26 cellular contexts compared by ENCODE assay signal in the genomic region with DNA sequence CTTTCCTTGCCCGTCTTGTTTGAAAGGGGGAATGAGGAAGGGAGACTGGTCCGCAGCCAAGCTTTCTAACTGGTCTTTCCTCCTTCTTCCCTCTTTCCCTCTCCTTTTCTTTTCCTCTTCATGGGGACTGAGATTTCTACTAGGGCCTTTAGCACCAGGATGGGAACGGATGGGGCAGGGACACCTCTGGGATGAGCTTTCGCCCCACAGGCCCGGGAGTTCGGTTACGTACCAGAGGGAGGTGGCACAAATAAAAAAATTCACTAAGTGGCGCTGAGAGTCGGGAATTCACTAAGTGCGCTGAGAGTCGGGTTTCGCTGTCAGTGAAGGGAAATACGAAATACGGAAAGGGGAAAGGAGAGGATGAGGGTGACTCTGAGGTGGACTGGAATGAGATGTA. TPM values are rescaled to one million over a fixed set of nuclear protein-coding genes. Genes with fewer than 3 reads are reported as not detected.
"Had no signal": no experiment of that assay in that cellular context is flagged by ENCODE, and none has a peak within 500 bp of the region (broad histone marks: within the 10 kb centered on the region; RNA-seq: fewer than 3 reads in every experiment).

No MANE protein-coding gene starts in this region.

- H3K9me3 ChIP-seq: left ventricle myocardium inferior, mucosa of descending colon, ovary, spleen, uterus had no signal

- DNase-seq: hippocampal formation; kidney; left ventricle myocardium inferior; mesendoderm; midbrain; mucosa of descending colon; naive thymus-derived CD4-positive, alpha-beta T cell; ovary; right cardiac atrium; small intestine; spleen; stimulated activated CD4-positive, alpha-beta T cell treated with anti-CD3 and anti-CD28 coated beads, Interleukin-4, amount 100 ng/mL, for 4 hours; stimulated activated CD8-positive, alpha-beta memory T cell treated with anti-CD3 and anti-CD28 coated beads, Interleukin-4, amount 100 ng/mL, for 48 hours; stimulated activated naive CD4-positive, alpha-beta T cell treated with Interleukin-2 at 50 U/mL for 16 hours; stimulated activated naive CD8-positive, alpha-beta T cell treated with anti-CD3 and anti-CD28 coated beads, Interleukin-15, amount 100 ng/mL, for 72 hours; substantia nigra; uterus had no signal

- H3K9me3 Mint-ChIP-seq: natural killer cell treated with Interleukin-12 subunit alpha and Interleukin-12 subunit beta and Interleukin-15 and Interleukin-18, amount 100 ng/mL, for 72 hours; stimulated activated naive CD8-positive, alpha-beta T cell treated with anti-CD3 and anti-CD28 coated beads, Interleukin-15, amount 100 ng/mL, for 72 hours; type B pancreatic cell had no signal

- H3K27ac ChIP-seq: left ventricle myocardium inferior, ovary, spleen, tibial nerve, uterus had no signal

- H3K36me3 ChIP-seq: left ventricle myocardium inferior, ovary, tibial nerve, uterus had no signal

- H3K36me3 Mint-ChIP-seq: naive thymus-derived CD4-positive, alpha-beta T cell; natural killer cell treated with Interleukin-12 subunit alpha and Interleukin-12 subunit beta and Interleukin-15 and Interleukin-18, amount 100 ng/mL, for 72 hours; stimulated activated memory B cell treated with anti-CD40 and anti-IgM and Interleukin-4, amounts not matched to agents 10 μg/mL and 1 μg/mL and 100 μg/mL, for 72 hours had no signal

- H3K27ac Mint-ChIP-seq: naive thymus-derived CD4-positive, alpha-beta T cell; natural killer cell treated with Interleukin-12 subunit alpha and Interleukin-12 subunit beta and Interleukin-15 and Interleukin-18, amount 100 ng/mL, for 72 hours; progenitor cell of endocrine pancreas; stimulated activated memory B cell treated with anti-CD40 and anti-IgM and Interleukin-4, amounts not matched to agents 10 μg/mL and 1 μg/mL and 100 μg/mL, for 72 hours; stimulated activated naive CD8-positive, alpha-beta T cell treated with anti-CD3 and anti-CD28 coated beads, Interleukin-15, amount 100 ng/mL, for 72 hours; type B pancreatic cell had no signal

- H3K4me3 ChIP-seq: left ventricle myocardium inferior, lung, mucosa of descending colon, ovary, spleen, tibial nerve, uterus had no signal

- ATAC-seq: mucosa of descending colon; naive thymus-derived CD4-positive, alpha-beta T cell; natural killer cell treated with Interleukin-12 subunit alpha and Interleukin-12 subunit beta and Interleukin-15 and Interleukin-18, amount 100 ng/mL, for 72 hours; right cardiac atrium; sciatic nerve; stimulated activated memory B cell treated with anti-CD40 and anti-IgM and Interleukin-4, amounts not matched to agents 10 μg/mL and 1 μg/mL and 100 μg/mL, for 72 hours; stimulated activated naive CD8-positive, alpha-beta T cell treated with anti-CD3 and anti-CD28 coated beads, Interleukin-15, amount 100 ng/mL, for 72 hours had no signal

- H3K4me3 Mint-ChIP-seq: naive thymus-derived CD4-positive, alpha-beta T cell; natural killer cell treated with Interleukin-12 subunit alpha and Interleukin-12 subunit beta and Interleukin-15 and Interleukin-18, amount 100 ng/mL, for 72 hours; stimulated activated memory B cell treated with anti-CD40 and anti-IgM and Interleukin-4, amounts not matched to agents 10 μg/mL and 1 μg/mL and 100 μg/mL, for 72 hours; stimulated activated naive CD8-positive, alpha-beta T cell treated with anti-CD3 and anti-CD28 coated beads, Interleukin-15, amount 100 ng/mL, for 72 hours; type B pancreatic cell had no signal

- H3K27me3 ChIP-seq: ovary had no signal

- H3K4me1 Mint-ChIP-seq: stimulated activated memory B cell treated with anti-CD40 and anti-IgM and Interleukin-4, amounts not matched to agents 10 μg/mL and 1 μg/mL and 100 μg/mL, for 72 hours; stimulated activated naive CD8-positive, alpha-beta T cell treated with anti-CD3 and anti-CD28 coated beads, Interleukin-15, amount 100 ng/mL, for 72 hours had no signal

RNA-seq across cellular contexts. Expression of gene BTNL9, which starts 21.6 kb away (rescaled TPM):
- total RNA-seq: myocyte; natural killer cell treated with Interleukin-12 subunit alpha and Interleukin-12 subunit beta and Interleukin-15 and Interleukin-18, amount 100 ng/mL, for 72 hours; progenitor cell of endocrine pancreas; renal cortical epithelial cell had no signal
- polyA plus RNA-seq: naive thymus-derived CD4-positive, alpha-beta T cell had no signal
